In genomic region chr16:30193098-30193497, GRCh38 we compare ENCODE assay signal across 5 cellular contexts. TPM values are rescaled to one million over a fixed set of nuclear protein-coding genes. Genes with fewer than 3 reads are reported as not detected.
DNase-seq lines count a peak whose midpoint lies in the region; ATAC-seq and TF ChIP-seq lines count a peak whose summit lies in the region.
"Not testable (repeated sequence)": the region's sequence is repeated elsewhere in the genome, so short reads cannot be mapped to it uniquely, and the experiment has no call there.

No MANE protein-coding gene starts in this region.

- not testable (repeated sequence) for H3K9me3 Mint-ChIP-seq in activated T-helper 17 cell treated with anti-CD3 and anti-CD28 coated beads, Interleukin-2, amount 50 U/mL, for 72 hours

- not testable (repeated sequence) for H3K27me3 Mint-ChIP-seq in activated T-helper 17 cell treated with anti-CD3 and anti-CD28 coated beads, Interleukin-2, amount 50 U/mL, for 72 hours

- DNase-seq in right lobe of liver = not testable (repeated sequence)

- not testable (repeated sequence) for H3K4me3 ChIP-seq in right lobe of liver

- not testable (repeated sequence) for H3K4me3 Mint-ChIP-seq in activated T-helper 17 cell treated with anti-CD3 and anti-CD28 coated beads, Interleukin-2, amount 50 U/mL, for 72 hours

- not testable (repeated sequence) for H3K4me1 Mint-ChIP-seq in activated T-helper 17 cell treated with anti-CD3 and anti-CD28 coated beads, Interleukin-2, amount 50 U/mL, for 72 hours

- not testable (repeated sequence) for H3K4me1 ChIP-seq in right lobe of liver

- H3K27ac Mint-ChIP-seq in activated T-helper 17 cell treated with anti-CD3 and anti-CD28 coated beads, Interleukin-2, amount 50 U/mL, for 72 hours = not testable (repeated sequence)

- H3K36me3 Mint-ChIP-seq in activated T-helper 17 cell treated with anti-CD3 and anti-CD28 coated beads, Interleukin-2, amount 50 U/mL, for 72 hours (ENCODE audit: low read depth) = not testable (repeated sequence)

- not testable (repeated sequence) for TF ChIP-seq POLR2A in right lobe of liver (IDR thresholded peaks at IDR 0.05)

- TF ChIP-seq CTCF in right lobe of liver (IDR thresholded peaks at IDR 0.05) = not testable (repeated sequence)

- not testable (repeated sequence) for H3K27me3 ChIP-seq in right lobe of liver

- WGBS in right lobe of liver (ENCODE audit: insufficient coverage, low coverage, low lambda C conversion rate, missing lambda C conversion rate) = no CpG with 5 or more reads among the region's 21 CpGs

- intact Hi-C loops in right lobe of liver (cut with DNase I) = not testable (repeated sequence)

- H3K27ac ChIP-seq in right lobe of liver = not testable (repeated sequence)

- peak; percentile 6 for ATAC-seq in GM19467 (IDR thresholded peaks at IDR 0.05; ENCODE audit: unreplicated experiment)
- peak; percentile 10 for ATAC-seq in HG02759 (IDR thresholded peaks at IDR 0.05; ENCODE audit: unreplicated experiment)
- ATAC-seq in HG03432 (IDR thresholded peaks at IDR 0.05; ENCODE audit: unreplicated experiment) = peak; percentile 13
- peak; percentile 7 for ATAC-seq in activated T-helper 17 cell treated with anti-CD3 and anti-CD28 coated beads, Interleukin-2, amount 50 U/mL, for 72 hours (replicated peaks)
- peak; percentile 17 to 39 (median 38) for ATAC-seq in right lobe of liver

- not testable (repeated sequence) for H3K9me3 ChIP-seq in right lobe of liver

- H3K36me3 ChIP-seq in right lobe of liver = not testable (repeated sequence)

RNA-seq across cellular contexts. Expression of gene BOLA2B, which starts 0.4 kb away (rescaled TPM):
- 100 to 1,000 TPM; 100 to 267 TPM for total RNA-seq in activated T-helper 17 cell treated with anti-CD3 and anti-CD28 coated beads, Interleukin-2, amount 50 U/mL, for 72 hours
- 100 to 1,000 TPM in 1 of 6 experiments, 10 to 100 TPM in 5; 22.9 to 139 (median 25.6) TPM for total RNA-seq in right lobe of liver

RNA-seq across cellular contexts. Expression of gene SLX1A, which starts 0.6 kb away (rescaled TPM):
- 10 to 100 TPM; 34.1 to 69.0 TPM for total RNA-seq in activated T-helper 17 cell treated with anti-CD3 and anti-CD28 coated beads, Interleukin-2, amount 50 U/mL, for 72 hours
- total RNA-seq in right lobe of liver = 10 to 100 TPM; 15.5 to 83.2 (median 36.4) TPM

RNA-seq across cellular contexts. Expression of gene SULT1A3, which starts 6.0 kb away (rescaled TPM):
- total RNA-seq in activated T-helper 17 cell treated with anti-CD3 and anti-CD28 coated beads, Interleukin-2, amount 50 U/mL, for 72 hours = 10 to 100 TPM; 30.9 to 39.5 TPM
- 10 to 100 TPM in 5 of 6 experiments, 1 to 10 TPM in 1; 8.5 to 29.0 (median 11.9) TPM for total RNA-seq in right lobe of liver

RNA-seq across cellular contexts. Expression of gene CORO1A, which starts 9.7 kb away (rescaled TPM):
- total RNA-seq in activated T-helper 17 cell treated with anti-CD3 and anti-CD28 coated beads, Interleukin-2, amount 50 U/mL, for 72 hours = 1,000 to 10,000 TPM in 1 of 2 donors, 100 to 1,000 TPM in 1; 649 to 1,196 TPM
- total RNA-seq in right lobe of liver = 10 to 100 TPM in 1 of 6 experiments, 1 to 10 TPM in 5; 7.0 to 15.2 (median 7.9) TPM

RNA-seq across cellular contexts. Expression of gene NPIPB13, which starts 55.2 kb away (rescaled TPM):
- 10 to 100 TPM; 16.1 to 25.1 TPM for total RNA-seq in activated T-helper 17 cell treated with anti-CD3 and anti-CD28 coated beads, Interleukin-2, amount 50 U/mL, for 72 hours
- 10 to 100 TPM in 1 of 6 experiments, 1 to 10 TPM in 4, under 1 TPM in 1; 0.99 to 11.2 (median 6.7) TPM for total RNA-seq in right lobe of liver
